In the genomic region with DNA sequence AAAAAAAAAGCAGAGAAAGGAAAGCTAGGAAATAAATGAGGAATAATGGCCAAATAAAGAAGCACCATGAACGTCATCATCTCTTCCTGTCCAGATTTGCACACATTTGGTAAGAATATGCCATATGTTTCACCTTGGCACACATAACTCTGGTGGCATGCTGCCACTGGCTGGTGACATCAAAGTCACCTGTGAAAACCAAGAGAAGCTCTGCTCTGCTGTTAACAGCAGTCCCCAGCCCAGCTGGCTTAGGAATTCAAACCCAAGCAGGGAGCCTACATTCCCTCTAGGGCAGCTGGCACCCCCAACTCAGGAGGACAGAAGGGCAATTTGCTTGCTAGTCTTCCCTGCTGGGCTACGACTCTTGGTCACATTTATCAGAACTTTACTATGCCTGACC, we compare ENCODE assay signal across 10 cellular contexts.
"Had no signal": no experiment of that assay in that cellular context is flagged by ENCODE, and none has a peak within 500 bp of the region (broad histone marks: within the 10 kb centered on the region; RNA-seq: fewer than 3 reads in every experiment).

No MANE protein-coding gene starts in this region.

- DNase-seq: activated CD4-positive, alpha-beta memory T cell treated with anti-CD3 and anti-CD28 coated beads, Interleukin-2, amount 10 ng/mL, durations not matched to agents 7 days and 5 days; activated CD4-positive, alpha-beta T cell treated with anti-CD3 and anti-CD28 coated beads for 36 hours; activated naive CD8-positive, alpha-beta T cell treated with anti-CD3 and anti-CD28 coated beads, Interleukin-2, amount 10 ng/mL, durations not matched to agents 7 days and 5 days; activated T-cell treated with anti-CD3 and anti-CD28 coated beads, Interleukin-2, amount 50 U/mL, for 72 hours; left ventricle myocardium superior; T1000; tibial artery had no signal

- H3K9me3 ChIP-seq: right atrium auricular region, tibial artery, vagina had no signal

- H3K27me3 ChIP-seq: right atrium auricular region, tibial artery, vagina had no signal

- H3K4me3 ChIP-seq: right atrium auricular region, smooth muscle cell, tibial artery, vagina had no signal

- H3K27ac ChIP-seq: right atrium auricular region, tibial artery, vagina had no signal

- H3K36me3 ChIP-seq: right atrium auricular region, tibial artery, vagina had no signal

- H3K4me2 ChIP-seq: smooth muscle cell had no signal

- H3K4me1 ChIP-seq: tibial artery, vagina had no signal
